1 cellular context compared by ENCODE assay signal in genomic region chr1:9442986-9443385, GRCh38.
TF ChIP-seq lines count a peak whose summit lies in the region.

No MANE protein-coding gene starts in this region.

TF ChIP-seq in HepG2, 621 proteins besides CTCF, POLR2A, EP300 and RAD21 (continued from another document):
- TF ChIP-seq KLF12 (CRISPR knock-in tag; IDR thresholded peaks at IDR 0.05; ENCODE audit: borderline replicate concordance): no peak
- TF ChIP-seq PHF5A (CRISPR knock-in tag; IDR thresholded peaks at IDR 0.05; ENCODE audit: low read depth, unreplicated experiment): no peak
- no peak for TF ChIP-seq SP4 (CRISPR knock-in tag; IDR thresholded peaks at IDR 0.05)
- TF ChIP-seq HMG20A (CRISPR knock-in tag; IDR thresholded peaks at IDR 0.05; ENCODE audit: borderline replicate concordance): no peak
